ENCODE assay signal across 22 cellular contexts in genomic region chr4:27728892-27729291, GRCh38.
"Had no signal": no experiment of that assay in that cellular context is flagged by ENCODE, and none has a peak within 500 bp of the region (broad histone marks: within the 10 kb centered on the region; RNA-seq: fewer than 3 reads in every experiment).

No MANE protein-coding gene starts in this region.

- ATAC-seq: Right ventricle myocardium inferior, SK-N-SH treated with all-trans-retinoic acid at 6 μM for 48 hours had no signal

- FAIRE-seq: HTR-8/SVneo had no signal

- DNase-seq: KBM-7; NCI-H1092 treated with DMSO at 0.1 percent for 48 hours; NCI-H1436; NCI-H187; NCI-H2029; NCI-H2081 treated with DMSO at 0.1 percent for 48 hours; NCI-H2171; NCI-H226; NCI-H446; NCI-H510A; NCI-H524 treated with DMSO at 0.1 percent for 48 hours; NCI-H69; NCI-H774; NK-92 treated with Interleukin-12 subunit alpha and Interleukin-12 subunit beta, amount 100 ng/mL, for 24 hours; PC-9; Peyer's patch; SHP77 treated with DMSO at 0.1 percent for 48 hours; SJCRH30; T-helper 1 cell had no signal
